In genomic region chr6:54467384-54467783, GRCh38 we compare ENCODE assay signal across 14 cellular contexts.
DNase-seq lines count a peak whose midpoint lies in the region; ATAC-seq and TF ChIP-seq lines count a peak whose summit lies in the region.
"Had no signal": no experiment of that assay in that cellular context is flagged by ENCODE, and none has a peak within 500 bp of the region (broad histone marks: within the 10 kb centered on the region; RNA-seq: fewer than 3 reads in every experiment).

No MANE protein-coding gene starts in this region.

- 75% methylated on average over 1 of the region's 1 CpG for WGBS in right cardiac atrium
- 85% methylated on average over 1 of the region's 1 CpG for WGBS in thyroid gland, 2 donors
- WGBS in aorta, 2 donors = 90 to 93% methylated on average over 1 of the region's 1 CpG

- TF ChIP-seq CTCF in thyroid gland (IDR thresholded peaks at IDR 0.05) = no peak
- no peak for TF ChIP-seq CTCF in lower lobe of right lung (IDR thresholded peaks at IDR 0.05)

- no peaks in the 10 kb centered on the region for H3K9me3 ChIP-seq in right cardiac atrium (ENCODE audit: control insufficient read depth, low read length)
- H3K9me3 ChIP-seq in thyroid gland = no peaks in the 10 kb centered on the region
- no peaks in the 10 kb centered on the region for H3K9me3 ChIP-seq in aorta (ENCODE audit: control insufficient read depth, low read length)
- no peaks in the 10 kb centered on the region for H3K9me3 ChIP-seq in lower lobe of right lung
- H3K9me3 ChIP-seq: BE2C had no signal

- DNase-seq in right cardiac atrium (no peak), thyroid gland (no peak), aorta (no peak), lower lobe of right lung (no peak)
- DNase-seq: BE2C; CD4-positive, alpha-beta memory T cell; DMS79; H7 had no signal

- H3K27me3 ChIP-seq in right cardiac atrium (ENCODE audit: control insufficient read depth, insufficient read depth) = no peaks in the 10 kb centered on the region
- H3K27me3 ChIP-seq in thyroid gland = no peaks in the 10 kb centered on the region
- no peaks in the 10 kb centered on the region for H3K27me3 ChIP-seq in aorta (ENCODE audit: control insufficient read depth in 1 of 2, insufficient read depth in 2 of 2, low read length in 1 of 2)
- H3K27me3 ChIP-seq in lower lobe of right lung (ENCODE audit: low read depth) = no peaks in the 10 kb centered on the region
- H3K27me3 ChIP-seq: BE2C had no signal

- intact Hi-C loops in right cardiac atrium (cut with DNase I) (no loop called here), thyroid gland (cut with DNase I) (no loop called here), aorta (cut with DNase I) (no loop called here), lower lobe of right lung (cut with DNase I) (no loop called here)

- H3K4me1 ChIP-seq in right cardiac atrium (ENCODE audit: control insufficient read depth, insufficient read depth, low read length) = no peaks in the 10 kb centered on the region
- no peaks in the 10 kb centered on the region for H3K4me1 ChIP-seq in thyroid gland
- H3K4me1 ChIP-seq in aorta (ENCODE audit: control insufficient read depth in 1 of 2, insufficient read depth in 2 of 2, low read length in 2 of 2) = no peaks in the 10 kb centered on the region
- H3K4me1 ChIP-seq in lower lobe of right lung = no peaks in the 10 kb centered on the region
- H3K4me1 ChIP-seq: BE2C had no signal

- H3K27ac ChIP-seq in right cardiac atrium (ENCODE audit: low read length) (no peak overlapping the region), thyroid gland (no peak overlapping the region), aorta (ENCODE audit: low read depth in 1 of 2, low read length in 2 of 2) (no peak overlapping the region), lower lobe of right lung (no peak overlapping the region)
- H3K27ac ChIP-seq: C4-2B, HL-60 had no signal

- no peak for TF ChIP-seq POLR2A in thyroid gland (IDR thresholded peaks at IDR 0.05)

- H3K36me3 ChIP-seq in thyroid gland (no peaks in the 10 kb centered on the region), aorta (ENCODE audit: control insufficient read depth in 1 of 2, insufficient read depth in 2 of 2, low read length in 1 of 2) (no peaks in the 10 kb centered on the region), lower lobe of right lung (no peaks in the 10 kb centered on the region)
- H3K36me3 ChIP-seq: BE2C had no signal

- no peak overlapping the region for H3K4me3 ChIP-seq in right cardiac atrium (ENCODE audit: low read length)
- H3K4me3 ChIP-seq in thyroid gland (replicated peaks in 1 of 3) = no peak overlapping the region
- no peak overlapping the region for H3K4me3 ChIP-seq in aorta (ENCODE audit: low read length in 2 of 2)
- H3K4me3 ChIP-seq in lower lobe of right lung = no peak overlapping the region
- H3K4me3 ChIP-seq: GM23338 had no signal

- peak; percentile 65 for ATAC-seq in GM18511 (IDR thresholded peaks at IDR 0.05; ENCODE audit: unreplicated experiment)
- peak; percentile 59 for ATAC-seq in GM19395 (IDR thresholded peaks at IDR 0.05; ENCODE audit: unreplicated experiment)
- peak; percentile 47 for ATAC-seq in HG03175 (IDR thresholded peaks at IDR 0.05; ENCODE audit: unreplicated experiment)
- no peak for ATAC-seq in right cardiac atrium
- ATAC-seq in aorta (ENCODE audit: low FRiP score) = no peak
- ATAC-seq in lower lobe of right lung = no peak
- ATAC-seq: GM23338 had no signal

Comparison
In these comparisons a context has a peak if more than half of its experiments do, and no peak if none do; other contexts are left out.
1. ATAC-seq: peak in GM18511 (single experiment), GM19395 (single experiment) and HG03175 (single experiment); none in right cardiac atrium (0 of 2), aorta (single experiment) and lower lobe of right lung (0 of 2).